ENCODE assay signal across 8 cellular contexts in genomic region chr9:86034863-86035734, GRCh38.
DNase-seq lines count a peak whose midpoint lies in the region; ATAC-seq lines count a peak whose summit lies in the region.

No MANE protein-coding gene starts in this region.

- DNase-seq in Daoy (ENCODE audit: low read depth): peak; percentile 60
- DNase-seq in HPDE6-E6E7 (ENCODE audit: extremely low spot score): peak; percentile 28
- DNase-seq in OCI-M1 (lab: John Stamatoyannopoulos, UW): peak; percentile 30
- DNase-seq in fibroblast of the conjunctiva (ENCODE audit: low read depth): peak; percentile 38
- DNase-seq in activated CD8-positive, alpha-beta memory T cell treated with anti-CD3 and anti-CD28 coated beads, Interleukin-2, amount 10 ng/mL, durations not matched to agents 7 days and 5 days: no peak
- DNase-seq in activated naive CD4-positive, alpha-beta T cell treated with Interleukin-2 at 50 U/mL for 16 hours: no peak
- no peak for DNase-seq in naive thymus-derived CD8-positive, alpha-beta T cell

- CTCF ChIA-PET in activated CD8-positive, alpha-beta memory T cell treated with anti-CD3 and anti-CD28 coated beads, Interleukin-2, amount 10 ng/mL, durations not matched to agents 7 days and 5 days (lab: Charles Lee): interaction anchor here (0.7 kb wide), 1 partner anchor 12 kb away, joined by 3 read pairs; no protein-coding TSS in a partner anchor

- no peak overlapping the region for H3K27ac Mint-ChIP-seq in activated CD8-positive, alpha-beta memory T cell treated with anti-CD3 and anti-CD28 coated beads, Interleukin-2, amount 10 ng/mL, durations not matched to agents 7 days and 5 days
- H3K27ac Mint-ChIP-seq in naive thymus-derived CD8-positive, alpha-beta T cell: no peak overlapping the region

- no peaks in the 10 kb centered on the region for H3K4me1 Mint-ChIP-seq in activated CD8-positive, alpha-beta memory T cell treated with anti-CD3 and anti-CD28 coated beads, Interleukin-2, amount 10 ng/mL, durations not matched to agents 7 days and 5 days
- peaks cover 0 to 2% (median 0%) of the 10 kb centered on the region in 4 donors for H3K4me1 Mint-ChIP-seq in naive thymus-derived CD8-positive, alpha-beta T cell

- no peaks in the 10 kb centered on the region for H3K27me3 Mint-ChIP-seq in activated CD8-positive, alpha-beta memory T cell treated with anti-CD3 and anti-CD28 coated beads, Interleukin-2, amount 10 ng/mL, durations not matched to agents 7 days and 5 days
- peaks cover 0 to 5% (median 0%) of the 10 kb centered on the region in 5 donors for H3K27me3 Mint-ChIP-seq in naive thymus-derived CD8-positive, alpha-beta T cell

- POLR2A ChIA-PET in naive thymus-derived CD8-positive, alpha-beta T cell (lab: Charles Lee): interaction anchor here (0.6 to 0.7 kb wide), 3 partner anchors 17 to 871 kb away, joined by 3 to 6 read pairs (median 6); no protein-coding TSS in a partner anchor

- H3K9me3 Mint-ChIP-seq in activated CD8-positive, alpha-beta memory T cell treated with anti-CD3 and anti-CD28 coated beads, Interleukin-2, amount 10 ng/mL, durations not matched to agents 7 days and 5 days (ENCODE audit: low read depth): no peaks in the 10 kb centered on the region
- H3K9me3 Mint-ChIP-seq in naive thymus-derived CD8-positive, alpha-beta T cell: peaks cover 0 to 7% (median 0%) of the 10 kb centered on the region in 9 donors

- no peaks in the 10 kb centered on the region for H3K36me3 Mint-ChIP-seq in activated CD8-positive, alpha-beta memory T cell treated with anti-CD3 and anti-CD28 coated beads, Interleukin-2, amount 10 ng/mL, durations not matched to agents 7 days and 5 days
- no peaks in the 10 kb centered on the region for H3K36me3 Mint-ChIP-seq in naive thymus-derived CD8-positive, alpha-beta T cell

- no peak overlapping the region for H3K4me3 Mint-ChIP-seq in activated CD8-positive, alpha-beta memory T cell treated with anti-CD3 and anti-CD28 coated beads, Interleukin-2, amount 10 ng/mL, durations not matched to agents 7 days and 5 days
- no peak overlapping the region for H3K4me3 Mint-ChIP-seq in naive thymus-derived CD8-positive, alpha-beta T cell

- ATAC-seq in activated CD8-positive, alpha-beta memory T cell treated with anti-CD3 and anti-CD28 coated beads, Interleukin-2, amount 10 ng/mL, durations not matched to agents 7 days and 5 days: no peak
- no peak for ATAC-seq in HG03439 (IDR thresholded peaks at IDR 0.05; ENCODE audit: unreplicated experiment)
- ATAC-seq in naive thymus-derived CD8-positive, alpha-beta T cell: no peak

Comparison
In these comparisons a context has a peak if more than half of its experiments do, and no peak if none do; other contexts are left out.
1. DNase-seq: peak in Daoy (single experiment), HPDE6-E6E7 (single experiment), OCI-M1 (single experiment) and fibroblast of the conjunctiva (single experiment); none in activated CD8-positive, alpha-beta memory T cell treated with anti-CD3 and anti-CD28 coated beads, Interleukin-2, amount 10 ng/mL, durations not matched to agents 7 days and 5 days (single experiment), activated naive CD4-positive, alpha-beta T cell treated with Interleukin-2 at 50 U/mL for 16 hours (single experiment) and naive thymus-derived CD8-positive, alpha-beta T cell (0 of 10).